In the genomic region with DNA sequence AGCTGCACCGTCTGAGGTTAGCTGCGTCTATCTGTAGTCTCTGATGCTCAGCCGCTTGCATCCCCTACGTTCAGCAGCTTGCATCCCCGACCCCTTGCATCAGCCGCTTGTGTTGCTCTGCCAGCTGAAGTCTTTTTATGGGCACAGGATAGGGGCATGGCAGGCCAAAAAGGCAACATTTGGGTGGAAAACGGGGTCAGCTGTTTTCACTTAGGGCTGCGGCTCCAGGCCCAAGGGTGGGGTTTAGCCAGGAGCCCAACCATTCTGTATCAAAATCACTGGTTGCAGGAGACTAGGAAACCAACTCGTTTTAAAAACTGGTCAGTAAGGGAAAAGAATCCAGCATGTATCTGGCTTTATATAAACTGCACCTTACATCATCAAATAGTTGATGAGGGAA, we compare ENCODE assay signal across 20 cellular contexts. TPM values are rescaled to one million over a fixed set of nuclear protein-coding genes. Genes with fewer than 3 reads are reported as not detected.
"Had no signal": no experiment of that assay in that cellular context is flagged by ENCODE, and none has a peak within 500 bp of the region (broad histone marks: within the 10 kb centered on the region; RNA-seq: fewer than 3 reads in every experiment).

No MANE protein-coding gene starts in this region.

- H3K27ac ChIP-seq: SJSA1, SK-N-MC had no signal

- DNase-seq: KBM-7, MV-4-11, NCI-H1048, NCI-H1105, NCI-H1417, NCI-H1436 treated with DMSO at 0.1 percent for 48 hours, NCI-H1694, NCI-H1930, NCI-H2081, NCI-H2107, NCI-H2227 treated with DMSO at 0.1 percent for 48 hours, NCI-H524, NCI-H526 treated with DMSO at 0.1 percent for 48 hours, NCI-H748 treated with DMSO at 0.1 percent for 48 hours, Right ventricle myocardium superior, RPMI8226, SIG-M5 had no signal

- H3K4me3 ChIP-seq: SJSA1, SK-N-MC had no signal

- H3K27me3 ChIP-seq: SJSA1 had no signal

- H3K36me3 ChIP-seq: SJSA1 had no signal

RNA-seq across cellular contexts. Expression of a gene that starts 49.9 kb away (rescaled TPM):
- total RNA-seq: HT-29 had no signal
